ENCODE assay signal across 30 cellular contexts in the genomic region with DNA sequence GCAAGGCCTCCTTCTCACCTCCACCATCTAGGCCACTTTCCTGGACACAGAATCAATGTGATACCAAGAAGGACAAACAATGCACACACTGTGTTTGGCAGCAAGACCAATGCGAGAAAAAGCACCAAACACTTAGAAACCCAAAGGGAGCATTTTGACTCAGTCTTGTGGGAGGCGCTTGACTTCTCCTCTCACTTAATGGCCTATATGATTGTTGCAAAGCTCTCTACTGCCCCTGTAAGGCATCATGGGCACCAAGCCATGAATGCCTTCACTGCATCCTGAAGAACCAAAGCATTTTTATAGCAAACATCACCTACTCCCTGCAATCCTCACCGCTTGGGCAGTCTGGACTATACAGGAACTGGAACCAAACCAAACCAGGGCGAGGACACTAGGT. TPM values are rescaled to one million over a fixed set of nuclear protein-coding genes. Genes with fewer than 3 reads are reported as not detected.
A peak's percentile ranks its signal among the peaks of the same experiment; 100 is the strongest.
DNase-seq lines count a peak whose midpoint lies in the region; ATAC-seq, FAIRE-seq and TF ChIP-seq lines count a peak whose summit lies in the region.
"Had no signal": no experiment of that assay in that cellular context is flagged by ENCODE, and none has a peak within 500 bp of the region (broad histone marks: within the 10 kb centered on the region; RNA-seq: fewer than 3 reads in every experiment).

No MANE protein-coding gene starts in this region.

- BruUV-seq in GM12878 (replicated peaks; lab: Mats Ljungman, UMichigan), result no TSS peak

- CTCF ChIA-PET in GM12878 (lab: Yijun Ruan, JAX), result interaction anchor here (0.9 to 2.0 kb wide), 2 partner anchors 9 to 19 kb away, joined by 3 to 7 read pairs; no protein-coding TSS in a partner anchor

- TF ChIP-seq POLR2A in GM12878 (IDR thresholded peaks at IDR 0.05; ENCODE audit: low read depth, low read length), result no peak

- SMC1A ChIA-PET in GM12878 (lab: Charles Lee; ENCODE audit: uncharacterized antibody, unreplicated experiment), result no interaction called here

- H3K4me1 ChIP-seq in GM12878 (ENCODE audit: control insufficient read depth, insufficient read depth, low read length), result no peaks in the 10 kb centered on the region
- H3K4me1 ChIP-seq: colonic mucosa, Peyer's patch had no signal

- no peak overlapping the region for H3K4me3 ChIP-seq in GM12878
- H3K4me3 ChIP-seq: cardiac muscle cell, colonic mucosa, HAP-1, Peyer's patch, tibial nerve had no signal

- intact Hi-C loops in GM12878 (cut with micrococcal nuclease; ENCODE audit: unreplicated experiment), result no loop called here

- TF ChIP-seq RAD21 in GM12878 (IDR thresholded peaks at IDR 0.05; ENCODE audit: insufficient read depth, low read depth, low read length), result 0 out of 2 replicates have a peak, but pooled peaks have one; percentile 5

- POLR2A ChIA-PET in GM12878 (lab: Charles Lee), result no interaction called here

- no peak overlapping the region for H3K4me2 ChIP-seq in GM12878 (ENCODE audit: control insufficient read depth, insufficient read depth)

- DNase-seq in HTR-8/SVneo (ENCODE audit: insufficient read length, low spot score) (no peak), GM12878 (ENCODE audit: low read depth, low spot score) (no peak)
- DNase-seq in activated CD8-positive, alpha-beta memory T cell treated with anti-CD3 and anti-CD28 coated beads for 24 hours, result no peak
- DNase-seq in activated CD4-positive, alpha-beta T cell treated with anti-CD3 and anti-CD28 coated beads for 4 hours, result no peak
- DNase-seq: ACHN; activated B cell treated with CpG ODN at 0.5 μM for 24 hours; activated CD8-positive, alpha-beta memory T cell treated with anti-CD3 and anti-CD28 coated beads, Interleukin-2, amount 50 U/mL, for 4 hours; activated naive CD4-positive, alpha-beta T cell treated with anti-CD3 and anti-CD28 coated beads, Interleukin-2, amount 50 U/mL, for 16 hours; colonic mucosa; effector CD8-positive, alpha-beta T cell; erythroblast; left ventricle myocardium superior; midbrain; naive thymus-derived CD8-positive, alpha-beta T cell; NCI-H1092 treated with DMSO at 0.1 percent for 48 hours; NCI-H187; NCI-H524 treated with DMSO at 0.1 percent for 48 hours; Peyer's patch; small intestine; T1000 had no signal

- in situ Hi-C loops in GM12878 (cut with MboI), result no loop called here

- ATAC-seq in GM18868 (IDR thresholded peaks at IDR 0.05; ENCODE audit: unreplicated experiment), result peak; percentile 63
- peak; percentile 57 for ATAC-seq in GM12878
- ATAC-seq in HG03139 (IDR thresholded peaks at IDR 0.05; ENCODE audit: unreplicated experiment), result no peak
- ATAC-seq in GM21447 (IDR thresholded peaks at IDR 0.05; ENCODE audit: unreplicated experiment), result no peak
- ATAC-seq: left ventricle myocardium superior; naive thymus-derived CD8-positive, alpha-beta T cell had no signal

- TF ChIP-seq EP300 in GM12878 (IDR thresholded peaks at IDR 0.05; ENCODE audit: borderline replicate concordance in 1 of 2, control insufficient read depth in 1 of 2, low read depth in 2 of 2, low read length in 2 of 2), result no peak

- H3K9ac ChIP-seq in GM12878 (ENCODE audit: control insufficient read depth, insufficient read depth, low read length), result no peak overlapping the region

- no peak overlapping the region for H3K27ac ChIP-seq in 22Rv1
- no peak overlapping the region for H3K27ac ChIP-seq in GM12878 (ENCODE audit: control insufficient read depth, insufficient read depth)
- H3K27ac ChIP-seq: cardiac muscle cell, colonic mucosa, HL-60, Peyer's patch, tibial nerve had no signal

- H2AFZ ChIP-seq in GM12878 (ENCODE audit: control insufficient read depth, low read depth, low read length), result no peak overlapping the region

- 0% methylated on average over 4 of the region's 4 CpGs for WGBS in GM12878 (ENCODE audit: insufficient coverage, insufficient replicate concordance, low lambda C conversion rate, missing lambda C conversion rate)

- no peaks in the 10 kb centered on the region for H3K79me2 ChIP-seq in GM12878 (ENCODE audit: control insufficient read depth, insufficient read depth, low read length)

- no peaks in the 10 kb centered on the region for H3K27me3 ChIP-seq in GM12878 (replicated peaks in 1 of 2; ENCODE audit: control insufficient read depth in 2 of 2, insufficient read depth in 2 of 2, low read length in 1 of 2)
- H3K27me3 ChIP-seq: cardiac muscle cell, colonic mucosa, Peyer's patch, tibial nerve had no signal

- no peaks in the 10 kb centered on the region for H3K36me3 ChIP-seq in GM12878 (ENCODE audit: control insufficient read depth in 2 of 2, insufficient read depth in 2 of 2, low read length in 1 of 2)
- H3K36me3 ChIP-seq: cardiac muscle cell, colonic mucosa, Peyer's patch, tibial nerve had no signal

- TF ChIP-seq CTCF in 22Rv1 (IDR thresholded peaks at IDR 0.05), result 0 out of 2 replicates have a peak, but pooled peaks have one; percentile 5
- peak in 1 of 3 experiments; percentile 6; a peak in 2 of 6 replicates for TF ChIP-seq CTCF in GM12878 (IDR thresholded peaks at IDR 0.05 in 2 of 3, conservative IDR thresholded peaks at IDR 0.05 in 1 of 3; ENCODE audit: control insufficient read depth in 2 of 3, extremely low read depth in 1 of 3, insufficient read depth in 1 of 3, low read depth in 3 of 3, low read length in 3 of 3)

- FAIRE-seq in HTR-8/SVneo (lab: Jason Lieb, UNC) (peak; percentile 90), GM12878 (lab: Jason Lieb, UNC) (no peak)
- FAIRE-seq: GM18507, keratinocyte, small intestine had no signal

- H4K20me1 ChIP-seq in GM12878 (ENCODE audit: control insufficient read depth, insufficient read depth), result no peaks in the 10 kb centered on the region

- H3K9me3 ChIP-seq in GM12878 (replicated peaks; ENCODE audit: control insufficient read depth, insufficient read depth, low read length), result no peaks in the 10 kb centered on the region; the same call in 2 of the 3 replicates
- H3K9me3 ChIP-seq: colonic mucosa, HAP-1, Peyer's patch, tibial nerve had no signal

- RAD21 ChIA-PET in GM12878 (lab: Charles Lee; ENCODE audit: unreplicated experiment), result no interaction called here

TF ChIP-seq in GM12878, 131 proteins besides CTCF, POLR2A, EP300 and RAD21:
- TF ChIP-seq, protein P1, sequence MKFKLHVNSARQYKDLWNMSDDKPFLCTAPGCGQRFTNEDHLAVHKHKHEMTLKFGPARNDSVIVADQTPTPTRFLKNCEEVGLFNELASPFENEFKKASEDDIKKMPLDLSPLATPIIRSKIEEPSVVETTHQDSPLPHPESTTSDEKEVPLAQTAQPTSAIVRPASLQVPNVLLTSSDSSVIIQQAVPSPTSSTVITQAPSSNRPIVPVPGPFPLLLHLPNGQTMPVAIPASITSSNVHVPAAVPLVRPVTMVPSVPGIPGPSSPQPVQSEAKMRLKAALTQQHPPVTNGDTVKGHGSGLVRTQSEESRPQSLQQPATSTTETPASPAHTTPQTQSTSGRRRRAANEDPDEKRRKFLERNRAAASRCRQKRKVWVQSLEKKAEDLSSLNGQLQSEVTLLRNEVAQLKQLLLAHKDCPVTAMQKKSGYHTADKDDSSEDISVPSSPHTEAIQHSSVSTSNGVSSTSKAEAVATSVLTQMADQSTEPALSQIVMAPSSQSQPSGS (IDR thresholded peaks at IDR 0.05; ENCODE audit: low read length), result no peak
- TF ChIP-seq, protein P2, sequence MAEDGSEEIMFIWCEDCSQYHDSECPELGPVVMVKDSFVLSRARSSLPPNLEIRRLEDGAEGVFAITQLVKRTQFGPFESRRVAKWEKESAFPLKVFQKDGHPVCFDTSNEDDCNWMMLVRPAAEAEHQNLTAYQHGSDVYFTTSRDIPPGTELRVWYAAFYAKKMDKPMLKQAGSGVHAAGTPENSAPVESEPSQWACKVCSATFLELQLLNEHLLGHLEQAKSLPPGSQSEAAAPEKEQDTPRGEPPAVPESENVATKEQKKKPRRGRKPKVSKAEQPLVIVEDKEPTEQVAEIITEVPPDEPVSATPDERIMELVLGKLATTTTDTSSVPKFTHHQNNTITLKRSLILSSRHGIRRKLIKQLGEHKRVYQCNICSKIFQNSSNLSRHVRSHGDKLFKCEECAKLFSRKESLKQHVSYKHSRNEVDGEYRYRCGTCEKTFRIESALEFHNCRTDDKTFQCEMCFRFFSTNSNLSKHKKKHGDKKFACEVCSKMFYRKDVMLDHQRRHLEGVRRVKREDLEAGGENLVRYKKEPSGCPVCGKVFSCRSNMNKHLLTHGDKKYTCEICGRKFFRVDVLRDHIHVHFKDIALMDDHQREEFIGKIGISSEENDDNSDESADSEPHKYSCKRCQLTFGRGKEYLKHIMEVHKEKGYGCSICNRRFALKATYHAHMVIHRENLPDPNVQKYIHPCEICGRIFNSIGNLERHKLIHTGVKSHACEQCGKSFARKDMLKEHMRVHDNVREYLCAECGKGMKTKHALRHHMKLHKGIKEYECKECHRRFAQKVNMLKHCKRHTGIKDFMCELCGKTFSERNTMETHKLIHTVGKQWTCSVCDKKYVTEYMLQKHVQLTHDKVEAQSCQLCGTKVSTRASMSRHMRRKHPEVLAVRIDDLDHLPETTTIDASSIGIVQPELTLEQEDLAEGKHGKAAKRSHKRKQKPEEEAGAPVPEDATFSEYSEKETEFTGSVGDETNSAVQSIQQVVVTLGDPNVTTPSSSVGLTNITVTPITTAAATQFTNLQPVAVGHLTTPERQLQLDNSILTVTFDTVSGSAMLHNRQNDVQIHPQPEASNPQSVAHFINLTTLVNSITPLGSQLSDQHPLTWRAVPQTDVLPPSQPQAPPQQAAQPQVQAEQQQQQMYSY (CRISPR knock-in tag; IDR thresholded peaks at IDR 0.05), result no peak
- TF ChIP-seq BRCA1 (IDR thresholded peaks at IDR 0.05; ENCODE audit: low read depth, low read length), result no peak
- TF ChIP-seq JUNB (IDR thresholded peaks at IDR 0.05), result no peak
- no peak for TF ChIP-seq NR2C2 (IDR thresholded peaks at IDR 0.05; ENCODE audit: borderline replicate concordance, control insufficient read depth, insufficient read length, low read depth)
- no peak for TF ChIP-seq PAX5 (IDR thresholded peaks at IDR 0.05; ENCODE audit: borderline replicate concordance, low read depth, low read length)
TF ChIP-seq in GM12878: peak in this region for 0.

RNA-seq across cellular contexts. Expression of gene CDH6, which starts 57.5 kb away (rescaled TPM):
- total RNA-seq in GM12878 (2013; cell fraction: nucleolus; rRNA removed), result not detected in 2 replicates
- not detected in 2 replicates for total RNA-seq in GM12878 (2014; rRNA removed)
- not detected in 2 replicates for total RNA-seq in GM12878 (2014; rRNA removed; fragmentation: Illumina TruSeq; extraction: Trizol)
- total RNA-seq in GM12878 (2021), result not detected in 2 replicates
- polyA plus RNA-seq in GM12878 (2011; ENCODE audit: low read depth), result not detected
- not detected in 2 replicates for polyA plus RNA-seq in GM12878 (2011; rRNA removed)
- not detected in 2 replicates for polyA plus RNA-seq in GM12878 (2011; cell fraction: cytosol; rRNA removed)
- polyA plus RNA-seq in GM12878 (2011; cell fraction: nucleus; rRNA removed), result not detected in 2 replicates
- polyA plus RNA-seq in GM12878 (2012), result not detected in 2 replicates
- not detected in 2 replicates for polyA plus RNA-seq in GM12878 (2014; fragmentation: Illumina TruSeq; extraction: Trizol)
- polyA plus RNA-seq in GM12878 (2014; fragmentation: Nextera tagmentation; extraction: Ambion mirVana), result not detected
- not detected in 2 replicates for polyA plus RNA-seq in GM12878 (2014; rRNA removed)
- under 1 TPM in 1 of 2 experiments, not detected in 1; 0.01 TPM for polyA plus RNA-seq in GM12878 (2016; fragmentation: Nextera tagmentation; extraction: Ambion mirVana)
- polyA minus RNA-seq in GM12878 (2011; rRNA and poly(A)+ RNA removed), result not detected in 2 replicates
- not detected in 2 replicates for polyA minus RNA-seq in GM12878 (2011; cell fraction: cytosol; rRNA and poly(A)+ RNA removed)
- polyA minus RNA-seq in GM12878 (2011; cell fraction: nucleus; rRNA and poly(A)+ RNA removed), result not detected in 2 replicates
- total RNA-seq: activated B cell treated with CpG ODN at 0.5 μM for 24 hours; naive thymus-derived CD8-positive, alpha-beta T cell had no signal
- polyA plus RNA-seq: cardiac muscle cell; keratinocyte; naive thymus-derived CD8-positive, alpha-beta T cell had no signal

Comparison
In these comparisons a context has a peak if more than half of its experiments do, and no peak if none do; other contexts are left out.
1. ATAC-seq: peak in GM18868 (single experiment) and GM12878 (single experiment); none in HG03139 (single experiment) and GM21447 (single experiment).